Comparison of ENCODE assay signal across 35 cellular contexts in the genomic region with DNA sequence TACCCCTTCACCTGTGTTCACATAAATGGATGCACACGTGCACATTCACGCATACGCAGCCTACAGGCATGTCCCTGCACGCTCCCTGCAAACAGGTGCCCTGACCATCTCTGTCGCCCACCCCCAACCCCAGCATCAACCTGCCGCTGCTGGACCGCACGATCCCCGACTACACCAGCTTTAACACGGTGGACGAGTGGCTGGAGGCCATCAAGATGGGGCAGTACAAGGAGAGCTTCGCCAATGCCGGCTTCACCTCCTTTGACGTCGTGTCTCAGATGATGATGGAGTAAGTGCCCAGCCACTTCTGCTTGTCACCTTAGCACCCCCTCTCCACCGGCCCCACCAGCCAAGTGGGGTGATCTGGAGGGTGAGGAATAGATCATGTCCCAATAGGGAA.
"Had no signal": no experiment of that assay in that cellular context is flagged by ENCODE, and none has a peak within 500 bp of the region (broad histone marks: within the 10 kb centered on the region; RNA-seq: fewer than 3 reads in every experiment).

No MANE protein-coding gene starts in this region.

- H3K4me1 Mint-ChIP-seq: activated B cell treated with CpG ODN at 0.5 μM for 24 hours; activated CD4-positive, alpha-beta T cell treated with anti-CD3 and anti-CD28 coated beads, Interleukin-2, amount 10 ng/mL, durations not matched to agents 24 days and 14 days; activated naive CD8-positive, alpha-beta T cell treated with anti-CD3 and anti-CD28 coated beads for 36 hours had no signal

- DNase-seq: activated B cell treated with CpG ODN at 0.5 μM for 24 hours; activated CD4-positive, alpha-beta memory T cell treated with anti-CD3 and anti-CD28 coated beads for 36 hours; activated CD4-positive, alpha-beta T cell treated with anti-CD3 and anti-CD28 coated beads for 4 hours; activated CD4-positive, alpha-beta T cell treated with anti-CD3 and anti-CD28 coated beads, Interleukin-2, amount 10 ng/mL, durations not matched to agents 24 days and 14 days; activated CD4-positive, alpha-beta T cell treated with anti-CD3 and anti-CD28 coated beads, Interleukin-2, amount 50 U/mL, for 1 hour; activated CD4-positive, alpha-beta T cell treated with anti-CD3 and anti-CD28 coated beads, Interleukin-2, amount 50 U/mL, for 4 hours; activated CD4-positive, CD25-positive, alpha-beta regulatory T cell treated with anti-CD3 and anti-CD28 coated beads, Interleukin-2, amount 50 U/mL, for 72 hours; activated CD8-positive, alpha-beta memory T cell treated with anti-CD3 and anti-CD28 coated beads, Interleukin-2, amount 50 U/mL, for 4 hours; activated CD8-positive, alpha-beta T cell treated with anti-CD3 and anti-CD28 coated beads for 36 hours; activated effector memory CD4-positive, alpha-beta T cell treated with anti-CD3 and anti-CD28 coated beads, Interleukin-2, amount 50 U/mL, for 16 hours; activated gamma-delta T cell treated with Interleukin-2 at 50 U/mL for 16 hours; activated naive CD4-positive, alpha-beta T cell; activated naive CD4-positive, alpha-beta T cell treated with anti-CD3 and anti-CD28 coated beads for 36 hours; activated naive CD4-positive, alpha-beta T cell treated with anti-CD3 and anti-CD28 coated beads, Interleukin-2, amount 50 U/mL, for 16 hours; activated naive CD8-positive, alpha-beta T cell treated with anti-CD3 and anti-CD28 coated beads for 36 hours; activated T-cell treated with anti-CD3 and anti-CD28 coated beads for 4 hours; activated T-cell treated with anti-CD3 and anti-CD28 coated beads, Interleukin-2, amount 50 U/mL, for 1 hour; activated T-cell treated with anti-CD3 and anti-CD28 coated beads, Interleukin-2, amount 50 U/mL, for 4 hours; activated T-cell treated with anti-CD3 and anti-CD28 coated beads, Interleukin-2, amount 50 U/mL, for 72 hours; adrenal gland; amniotic stem cell; aorta; central memory CD4-positive, alpha-beta T cell; T-helper 1 cell; T-helper 2 cell; T-helper 9 cell had no signal

- H3K27ac ChIP-seq: adrenal gland, VCaP had no signal

- H3K4me3 ChIP-seq: adrenal gland had no signal

- H3K27ac Mint-ChIP-seq: activated B cell treated with CpG ODN at 0.5 μM for 24 hours; activated CD4-positive, alpha-beta memory T cell treated with anti-CD3 and anti-CD28 coated beads for 36 hours; activated CD4-positive, alpha-beta T cell treated with anti-CD3 and anti-CD28 coated beads, Interleukin-2, amount 10 ng/mL, durations not matched to agents 24 days and 14 days; activated CD8-positive, alpha-beta T cell treated with anti-CD3 and anti-CD28 coated beads for 36 hours; activated naive CD4-positive, alpha-beta T cell treated with anti-CD3 and anti-CD28 coated beads for 36 hours; activated naive CD4-positive, alpha-beta T cell treated with anti-CD3 and anti-CD28 coated beads, Interleukin-2, amount 50 U/mL, for 72 hours; activated naive CD8-positive, alpha-beta T cell treated with anti-CD3 and anti-CD28 coated beads for 36 hours; activated T-cell treated with anti-CD3 and anti-CD28 coated beads, Interleukin-2, amount 50 U/mL, for 72 hours; activated T-helper 1 cell treated with anti-CD3 and anti-CD28 coated beads, Interleukin-12 subunit alpha, Interleukin-12 subunit beta, Interleukin-2, Interleukin-4 antibody, amounts not matched to agents 30 ng/mL and 10 ng/mL and 1 ng/mL, durations not matched to agents 14 hours and 24 hours and 36 hours; activated T-helper 17 cell treated with anti-CD3 and anti-CD28 coated beads, Interleukin-2, amount 50 U/mL, for 72 hours; brain; T-helper 1 cell treated with Interleukin-12 subunit alpha and Interleukin-12 subunit beta and Interleukin-4 antibody, amounts not matched to agents 30 μg/mL and 1 μg/mL, for 36 hours; T-helper 2 cell treated with Interferon-gamma antibody and Interleukin-4, amounts not matched to agents 5 μg/mL and 100 μg/mL, for 36 hours had no signal

- H3K9me3 ChIP-seq: adrenal gland had no signal

- H3K36me3 ChIP-seq: adrenal gland had no signal

- H3K4me1 ChIP-seq: adrenal gland had no signal

- H3K4me3 Mint-ChIP-seq: activated B cell treated with CpG ODN at 0.5 μM for 24 hours; activated CD4-positive, alpha-beta memory T cell treated with anti-CD3 and anti-CD28 coated beads for 36 hours; activated CD4-positive, alpha-beta T cell treated with anti-CD3 and anti-CD28 coated beads, Interleukin-2, amount 10 ng/mL, durations not matched to agents 24 days and 14 days; activated CD8-positive, alpha-beta T cell treated with anti-CD3 and anti-CD28 coated beads for 36 hours; activated naive CD4-positive, alpha-beta T cell treated with anti-CD3 and anti-CD28 coated beads for 36 hours; activated naive CD8-positive, alpha-beta T cell treated with anti-CD3 and anti-CD28 coated beads for 36 hours; activated T-cell treated with anti-CD3 and anti-CD28 coated beads, Interleukin-2, amount 50 U/mL, for 4 hours; activated T-cell treated with anti-CD3 and anti-CD28 coated beads, Interleukin-2, amount 50 U/mL, for 72 hours; activated T-helper 1 cell treated with anti-CD3 and anti-CD28 coated beads, Interleukin-12 subunit alpha, Interleukin-12 subunit beta, Interleukin-2, Interleukin-4 antibody, amounts not matched to agents 30 ng/mL and 10 ng/mL and 1 ng/mL, durations not matched to agents 14 hours and 24 hours and 36 hours; activated T-helper 17 cell treated with anti-CD3 and anti-CD28 coated beads, Interleukin-2, amount 50 U/mL, for 72 hours; brain; T-helper 1 cell treated with Interleukin-12 subunit alpha and Interleukin-12 subunit beta and Interleukin-4 antibody, amounts not matched to agents 30 μg/mL and 1 μg/mL, for 36 hours; T-helper 2 cell treated with Interferon-gamma antibody and Interleukin-4, amounts not matched to agents 5 μg/mL and 100 μg/mL, for 36 hours had no signal

- H3K27me3 Mint-ChIP-seq: activated B cell treated with CpG ODN at 0.5 μM for 24 hours; activated CD4-positive, alpha-beta T cell treated with anti-CD3 and anti-CD28 coated beads, Interleukin-2, amount 10 ng/mL, durations not matched to agents 24 days and 14 days; activated CD8-positive, alpha-beta T cell treated with anti-CD3 and anti-CD28 coated beads for 36 hours; brain had no signal

- H3K36me3 Mint-ChIP-seq: activated CD4-positive, alpha-beta memory T cell treated with anti-CD3 and anti-CD28 coated beads for 36 hours; activated naive CD4-positive, alpha-beta T cell treated with anti-CD3 and anti-CD28 coated beads, Interleukin-2, amount 50 U/mL, for 72 hours; activated naive CD8-positive, alpha-beta T cell treated with anti-CD3 and anti-CD28 coated beads for 36 hours had no signal

- FAIRE-seq: astrocyte, TTC549 had no signal

- H3K27me3 ChIP-seq: adrenal gland had no signal

- H3K9me3 Mint-ChIP-seq: activated B cell treated with CpG ODN at 0.5 μM for 24 hours; activated CD4-positive, alpha-beta memory T cell treated with anti-CD3 and anti-CD28 coated beads for 36 hours; activated CD4-positive, alpha-beta T cell treated with anti-CD3 and anti-CD28 coated beads, Interleukin-2, amount 10 ng/mL, durations not matched to agents 24 days and 14 days; activated CD8-positive, alpha-beta T cell treated with anti-CD3 and anti-CD28 coated beads for 36 hours; activated naive CD4-positive, alpha-beta T cell treated with anti-CD3 and anti-CD28 coated beads for 36 hours; activated naive CD4-positive, alpha-beta T cell treated with anti-CD3 and anti-CD28 coated beads, Interleukin-2, amount 50 U/mL, for 72 hours; activated naive CD8-positive, alpha-beta T cell treated with anti-CD3 and anti-CD28 coated beads for 36 hours; activated T-cell treated with anti-CD3 and anti-CD28 coated beads, Interleukin-2, amount 50 U/mL, for 4 hours; activated T-cell treated with anti-CD3 and anti-CD28 coated beads, Interleukin-2, amount 50 U/mL, for 72 hours; activated T-helper 1 cell treated with anti-CD3 and anti-CD28 coated beads, Interleukin-12 subunit alpha, Interleukin-12 subunit beta, Interleukin-2, Interleukin-4 antibody, amounts not matched to agents 30 ng/mL and 10 ng/mL and 1 ng/mL, durations not matched to agents 14 hours and 24 hours and 36 hours; activated T-helper 17 cell treated with anti-CD3 and anti-CD28 coated beads, Interleukin-2, amount 50 U/mL, for 72 hours; brain; T-helper 1 cell treated with Interleukin-12 subunit alpha and Interleukin-12 subunit beta and Interleukin-4 antibody, amounts not matched to agents 30 μg/mL and 1 μg/mL, for 36 hours; T-helper 2 cell treated with Interferon-gamma antibody and Interleukin-4, amounts not matched to agents 5 μg/mL and 100 μg/mL, for 36 hours had no signal

- ATAC-seq: activated CD8-positive, alpha-beta T cell treated with anti-CD3 and anti-CD28 coated beads for 36 hours; activated naive CD4-positive, alpha-beta T cell treated with anti-CD3 and anti-CD28 coated beads, Interleukin-2, amount 50 U/mL, for 72 hours; activated T-cell treated with anti-CD3 and anti-CD28 coated beads, Interleukin-2, amount 50 U/mL, for 4 hours; activated T-cell treated with anti-CD3 and anti-CD28 coated beads, Interleukin-2, amount 50 U/mL, for 72 hours; activated T-helper 17 cell treated with anti-CD3 and anti-CD28 coated beads, Interleukin-2, amount 50 U/mL, for 72 hours had no signal
